ENCODE assay signal across 9 cellular contexts in genomic region chr1:165851034-165851658, GRCh38. TPM values are rescaled to one million over a fixed set of nuclear protein-coding genes. Genes with fewer than 3 reads are reported as not detected.
DNase-seq lines count a peak whose midpoint lies in the region; ATAC-seq and FAIRE-seq lines count a peak whose summit lies in the region.
"Had no signal": no experiment of that assay in that cellular context is flagged by ENCODE, and none has a peak within 500 bp of the region (broad histone marks: within the 10 kb centered on the region; RNA-seq: fewer than 3 reads in every experiment).

No MANE protein-coding gene starts in this region.

- peak; percentile 61 for ATAC-seq in HG03039 (IDR thresholded peaks at IDR 0.05; ENCODE audit: unreplicated experiment)

- H3K9me3 Mint-ChIP-seq in immature natural killer cell, result no peaks in the 10 kb centered on the region

- peaks cover 0 to 3% (median 0%) of the 10 kb centered on the region in 3 donors for H3K36me3 Mint-ChIP-seq in immature natural killer cell

- peaks cover 0 to 1% (median 0%) of the 10 kb centered on the region in 3 donors for H3K27me3 Mint-ChIP-seq in immature natural killer cell (ENCODE audit: low read depth in 3 of 3)

- H3K4me1 Mint-ChIP-seq in immature natural killer cell, result peaks cover 62 to 84% of the 10 kb centered on the region in 2 donors

- H3K4me3 Mint-ChIP-seq in immature natural killer cell, result peak overlapping the region; percentile 39 to 76 (median 58)

- peak overlapping the region in 5 of 6 donors; percentile 9 to 86 (median 37) for H3K27ac Mint-ChIP-seq in immature natural killer cell

- FAIRE-seq in RCC 7860 (lab: Jason Lieb, UNC), result peak; percentile 38
- FAIRE-seq: A204.1 had no signal

- DNase-seq in NCI-H2107 treated with DMSO at 0.1 percent for 48 hours (lab: John Stamatoyannopoulos, UW; ENCODE audit: unreplicated experiment) (peak; percentile 62), NCI-H2107 (lab: John Stamatoyannopoulos, UW) (no peak), RCC 7860 (ENCODE audit: low spot score) (peak; percentile 45), immature natural killer cell (peak; percentile 16 to 33 (median 27)), NCI-H510A (lab: John Stamatoyannopoulos, UW) (no peak), KG1 (lab: John Stamatoyannopoulos, UW) (no peak), superior temporal gyrus (ENCODE audit: extremely low spot score) (no peak)

RNA-seq across cellular contexts. Expression of gene UCK2, which starts 23.7 kb away (rescaled TPM):
- 10 to 100 TPM; 18.4 to 28.7 (median 24.8) TPM for polyA plus RNA-seq in immature natural killer cell

Comparison
In these comparisons a context has a peak if more than half of its experiments do, and no peak if none do; other contexts are left out.
1. DNase-seq: peak in NCI-H2107 treated with DMSO at 0.1 percent for 48 hours (single experiment), RCC 7860 (single experiment) and immature natural killer cell (3 of 3); none in NCI-H2107 (single experiment), NCI-H510A (single experiment), KG1 (single experiment) and superior temporal gyrus (single experiment).